3 cellular contexts compared by ENCODE assay signal in genomic region chr11:24714601-24715000, GRCh38.
"Had no signal": no experiment of that assay in that cellular context is flagged by ENCODE, and none has a peak within 500 bp of the region (broad histone marks: within the 10 kb centered on the region; RNA-seq: fewer than 3 reads in every experiment).

No MANE protein-coding gene starts in this region.

- ATAC-seq: GM12878 had no signal

- DNase-seq: GDM1, GF-D8 had no signal
